31 cellular contexts compared by ENCODE assay signal in genomic region chrX:134146493-134146892, GRCh38.
"Had no signal": no experiment of that assay in that cellular context is flagged by ENCODE, and none has a peak within 500 bp of the region (broad histone marks: within the 10 kb centered on the region; RNA-seq: fewer than 3 reads in every experiment).

No MANE protein-coding gene starts in this region.

- H3K9me3 ChIP-seq: esophagus muscularis mucosa, gastroesophageal sphincter had no signal

- H3K36me3 Mint-ChIP-seq: activated CD4-positive, alpha-beta memory T cell treated with anti-CD3 and anti-CD28 coated beads for 36 hours; activated CD8-positive, alpha-beta memory T cell treated with anti-CD3 and anti-CD28 coated beads, Interleukin-2, amount 10 ng/mL, durations not matched to agents 7 days and 5 days; activated naive CD8-positive, alpha-beta T cell had no signal

- H3K9me3 Mint-ChIP-seq: activated CD4-positive, alpha-beta memory T cell treated with anti-CD3 and anti-CD28 coated beads for 36 hours; activated CD4-positive, alpha-beta T cell treated with anti-CD3 and anti-CD28 coated beads, Interleukin-2, amount 10 ng/mL, durations not matched to agents 24 days and 14 days; activated naive CD4-positive, alpha-beta T cell treated with anti-CD3 and anti-CD28 coated beads, Interleukin-2, amount 10 ng/mL, durations not matched to agents 7 days and 5 days; activated T-helper 1 cell treated with anti-CD3 and anti-CD28 coated beads, Interleukin-12 subunit alpha, Interleukin-12 subunit beta, Interleukin-2, Interleukin-4 antibody, amounts not matched to agents 30 ng/mL and 10 ng/mL and 1 ng/mL, durations not matched to agents 14 hours and 24 hours and 36 hours; activated T-helper 2 cell treated with anti-CD3 and anti-CD28 coated beads, Interferon-gamma antibody, Interleukin-2, Interleukin-4, amounts not matched to agents 10 μg/mL and 5 μg/mL and 100 μg/mL, durations not matched to agents 14 hours and 24 hours and 36 hours; effector memory CD8-positive, alpha-beta T cell; T-helper 2 cell treated with Interferon-gamma antibody and Interleukin-4, amounts not matched to agents 5 μg/mL and 100 μg/mL, for 36 hours had no signal

- H3K36me3 ChIP-seq: brain microvascular endothelial cell, esophagus muscularis mucosa, gastroesophageal sphincter had no signal

- H3K4me3 ChIP-seq: esophagus muscularis mucosa, gastroesophageal sphincter had no signal

- H3K4me1 ChIP-seq: foreskin keratinocyte, gastroesophageal sphincter had no signal

- H3K4me1 Mint-ChIP-seq: activated CD4-positive, alpha-beta T cell treated with anti-CD3 and anti-CD28 coated beads for 36 hours; activated CD8-positive, alpha-beta memory T cell treated with anti-CD3 and anti-CD28 coated beads, Interleukin-2, amount 10 ng/mL, durations not matched to agents 7 days and 5 days; T-helper 17 cell had no signal

- H3K27me3 ChIP-seq: brain microvascular endothelial cell, esophagus muscularis mucosa, foreskin keratinocyte, gastroesophageal sphincter had no signal

- H3K27me3 Mint-ChIP-seq: activated CD4-positive, alpha-beta memory T cell treated with anti-CD3 and anti-CD28 coated beads for 36 hours; activated CD4-positive, alpha-beta T cell treated with anti-CD3 and anti-CD28 coated beads for 36 hours; activated CD4-positive, alpha-beta T cell treated with anti-CD3 and anti-CD28 coated beads, Interleukin-2, amount 10 ng/mL, durations not matched to agents 24 days and 14 days; activated CD8-positive, alpha-beta memory T cell treated with anti-CD3 and anti-CD28 coated beads, Interleukin-2, amount 10 ng/mL, durations not matched to agents 7 days and 5 days; activated naive CD4-positive, alpha-beta T cell treated with anti-CD3 and anti-CD28 coated beads, Interleukin-2, amount 10 ng/mL, durations not matched to agents 7 days and 5 days; activated naive CD8-positive, alpha-beta T cell; effector memory CD8-positive, alpha-beta T cell; T-helper 17 cell had no signal

- H3K27ac ChIP-seq: brain microvascular endothelial cell, esophagus muscularis mucosa, foreskin keratinocyte, gastroesophageal sphincter had no signal

- H3K27ac Mint-ChIP-seq: activated CD4-positive, alpha-beta memory T cell treated with anti-CD3 and anti-CD28 coated beads for 36 hours; activated CD4-positive, alpha-beta T cell treated with anti-CD3 and anti-CD28 coated beads for 36 hours; activated CD4-positive, alpha-beta T cell treated with anti-CD3 and anti-CD28 coated beads, Interleukin-2, amount 10 ng/mL, durations not matched to agents 24 days and 14 days; activated CD8-positive, alpha-beta memory T cell treated with anti-CD3 and anti-CD28 coated beads, Interleukin-2, amount 10 ng/mL, durations not matched to agents 7 days and 5 days; activated CD8-positive, alpha-beta T cell treated with anti-CD3 and anti-CD28 coated beads, Interleukin-2, amount 10 ng/mL, durations not matched to agents 7 days and 5 days; activated naive CD4-positive, alpha-beta T cell treated with anti-CD3 and anti-CD28 coated beads, Interleukin-2, amount 10 ng/mL, durations not matched to agents 7 days and 5 days; activated naive CD8-positive, alpha-beta T cell; activated T-helper 1 cell treated with anti-CD3 and anti-CD28 coated beads, Interleukin-12 subunit alpha, Interleukin-12 subunit beta, Interleukin-2, Interleukin-4 antibody, amounts not matched to agents 30 ng/mL and 10 ng/mL and 1 ng/mL, durations not matched to agents 14 hours and 24 hours and 36 hours; activated T-helper 2 cell treated with anti-CD3 and anti-CD28 coated beads, Interferon-gamma antibody, Interleukin-2, Interleukin-4, amounts not matched to agents 10 μg/mL and 5 μg/mL and 100 μg/mL, durations not matched to agents 14 hours and 24 hours and 36 hours; effector memory CD8-positive, alpha-beta T cell; T-helper 17 cell; T-helper 2 cell treated with Interferon-gamma antibody and Interleukin-4, amounts not matched to agents 5 μg/mL and 100 μg/mL, for 36 hours had no signal

- ATAC-seq: activated CD4-positive, alpha-beta T cell treated with anti-CD3 and anti-CD28 coated beads for 36 hours; activated CD8-positive, alpha-beta memory T cell treated with anti-CD3 and anti-CD28 coated beads, Interleukin-2, amount 10 ng/mL, durations not matched to agents 7 days and 5 days; activated CD8-positive, alpha-beta T cell treated with anti-CD3 and anti-CD28 coated beads, Interleukin-2, amount 10 ng/mL, durations not matched to agents 7 days and 5 days; effector memory CD8-positive, alpha-beta T cell; foreskin keratinocyte; gastroesophageal sphincter; T-helper 17 cell had no signal

- H3K4me3 Mint-ChIP-seq: activated CD4-positive, alpha-beta memory T cell treated with anti-CD3 and anti-CD28 coated beads for 36 hours; activated CD4-positive, alpha-beta T cell treated with anti-CD3 and anti-CD28 coated beads for 36 hours; activated CD4-positive, alpha-beta T cell treated with anti-CD3 and anti-CD28 coated beads, Interleukin-2, amount 10 ng/mL, durations not matched to agents 24 days and 14 days; activated CD8-positive, alpha-beta memory T cell treated with anti-CD3 and anti-CD28 coated beads, Interleukin-2, amount 10 ng/mL, durations not matched to agents 7 days and 5 days; activated CD8-positive, alpha-beta T cell treated with anti-CD3 and anti-CD28 coated beads, Interleukin-2, amount 10 ng/mL, durations not matched to agents 7 days and 5 days; activated naive CD4-positive, alpha-beta T cell treated with anti-CD3 and anti-CD28 coated beads, Interleukin-2, amount 10 ng/mL, durations not matched to agents 7 days and 5 days; activated naive CD8-positive, alpha-beta T cell; activated T-helper 1 cell treated with anti-CD3 and anti-CD28 coated beads, Interleukin-12 subunit alpha, Interleukin-12 subunit beta, Interleukin-2, Interleukin-4 antibody, amounts not matched to agents 30 ng/mL and 10 ng/mL and 1 ng/mL, durations not matched to agents 14 hours and 24 hours and 36 hours; effector memory CD8-positive, alpha-beta T cell; T-helper 17 cell; T-helper 2 cell treated with Interferon-gamma antibody and Interleukin-4, amounts not matched to agents 5 μg/mL and 100 μg/mL, for 36 hours had no signal

- DNase-seq: activated CD4-positive, alpha-beta memory T cell treated with anti-CD3 and anti-CD28 coated beads for 36 hours; activated CD4-positive, alpha-beta T cell treated with anti-CD3 and anti-CD28 coated beads for 36 hours; activated CD4-positive, alpha-beta T cell treated with anti-CD3 and anti-CD28 coated beads, Interleukin-2, amount 10 ng/mL, durations not matched to agents 24 days and 14 days; activated CD4-positive, CD25-positive, alpha-beta regulatory T cell; activated CD4-positive, CD25-positive, alpha-beta regulatory T cell treated with anti-CD3 and anti-CD28 coated beads, Interleukin-2, amount 50 U/mL, for 72 hours; activated CD8-positive, alpha-beta memory T cell treated with anti-CD3 and anti-CD28 coated beads, Interleukin-2, amount 10 ng/mL, durations not matched to agents 7 days and 5 days; activated CD8-positive, alpha-beta memory T cell treated with anti-CD3 and anti-CD28 coated beads, Interleukin-2, amount 50 U/mL, for 4 hours; activated CD8-positive, alpha-beta T cell treated with anti-CD3 and anti-CD28 coated beads, Interleukin-2, amount 10 ng/mL, durations not matched to agents 7 days and 5 days; activated effector memory CD4-positive, alpha-beta T cell treated with anti-CD3 and anti-CD28 coated beads, Interleukin-2, amount 50 U/mL, for 16 hours; activated naive CD4-positive, alpha-beta T cell treated with anti-CD3 and anti-CD28 coated beads, Interleukin-2, amount 10 ng/mL, durations not matched to agents 7 days and 5 days; activated T-cell treated with anti-CD3 and anti-CD28 coated beads, Interleukin-2, amount 50 U/mL, for 1 hour; activated T-cell treated with anti-CD3 and anti-CD28 coated beads, Interleukin-2, amount 50 U/mL, for 48 hours; amniotic stem cell; anterior cingulate cortex; brain microvascular endothelial cell; caudate nucleus; cortex of kidney; dermis blood vessel endothelial cell; effector CD4-positive, alpha-beta T cell; effector memory CD8-positive, alpha-beta T cell; erythroblast; foreskin keratinocyte; T-helper 1 cell; T-helper 17 cell; T1000 had no signal
